ENCODE assay signal across 22 cellular contexts in genomic region chr9:108049671-108050494, GRCh38.
A peak's percentile ranks its signal among the peaks of the same experiment; 100 is the strongest.
DNase-seq lines count a peak whose midpoint lies in the region; ATAC-seq and TF ChIP-seq lines count a peak whose summit lies in the region.
"Had no signal": no experiment of that assay in that cellular context is flagged by ENCODE, and none has a peak within 500 bp of the region (broad histone marks: within the 10 kb centered on the region; RNA-seq: fewer than 3 reads in every experiment).

No MANE protein-coding gene starts in this region.

- H3K4me1 Mint-ChIP-seq in MCF 10A (ENCODE audit: insufficient read depth, unreplicated experiment), result peaks cover 66% of the 10 kb centered on the region
- H3K4me1 Mint-ChIP-seq: immature natural killer cell had no signal

- POLR2A ChIA-PET in MCF 10A (lab: Yijun Ruan, JAX), result interaction anchor here (0.6 to 7.0 kb wide), 23 partner anchors 10 to 763 kb away, joined by 3 to 84 read pairs (median 4); partner anchors contain the start of gene KLF4
- POLR2A ChIA-PET in PC-9 (lab: Charles Lee; ENCODE audit: unreplicated experiment), result interaction anchor here (0.5 to 0.6 kb wide), 3 partner anchors 76 to 713 kb away, joined by 3 read pairs; no protein-coding TSS in a partner anchor

- H3F3A ChIP-seq in PC-9 (ENCODE audit: insufficient read depth, low read depth) (peaks cover 21% of the 10 kb centered on the region), smooth muscle cell (ENCODE audit: low read depth) (peaks cover 12% of the 10 kb centered on the region)

- H3K4me3 Mint-ChIP-seq in MCF 10A (ENCODE audit: unreplicated experiment), result peak overlapping the region; percentile 29
- H3K4me3 Mint-ChIP-seq: CD4-positive, alpha-beta T cell; H9; immature natural killer cell; stimulated activated naive B cell treated with anti-CD40 and anti-IgM and Interleukin-4, amounts not matched to agents 10 μg/mL and 1 μg/mL and 100 μg/mL, for 72 hours had no signal

- H3K27me3 Mint-ChIP-seq in MCF 10A (ENCODE audit: insufficient read depth, unreplicated experiment), result no peaks in the 10 kb centered on the region

- peaks cover 4% of the 10 kb centered on the region for H3K36me3 Mint-ChIP-seq in MCF 10A (ENCODE audit: insufficient read depth, unreplicated experiment)
- H3K36me3 Mint-ChIP-seq: immature natural killer cell had no signal

- H3K4me1 ChIP-seq in breast epithelium (peaks cover 0 to 4% of the 10 kb centered on the region in 2 donors), PC-9 (replicated peaks; ENCODE audit: insufficient read depth) (peaks cover 29% of the 10 kb centered on the region), smooth muscle cell (ENCODE audit: low read depth) (peaks cover 35% of the 10 kb centered on the region)

- H3K36me3 ChIP-seq in breast epithelium (no peaks in the 10 kb centered on the region), PC-9 (ENCODE audit: low read depth) (no peaks in the 10 kb centered on the region), smooth muscle cell (ENCODE audit: low read depth) (no peaks in the 10 kb centered on the region)
- H3K36me3 ChIP-seq: cardiac muscle cell, heart left ventricle, right atrium auricular region, SJCRH30 had no signal

- BruUV-seq in MCF 10A (replicated peaks; lab: Mats Ljungman, UMichigan) (TSS peak; percentile 27), PC-9 (replicated peaks; lab: Mats Ljungman, UMichigan) (TSS peak; percentile 50)

- H3K9me3 ChIP-seq in breast epithelium, result peaks cover 0 to under 1% of the 10 kb centered on the region in 2 donors
- no peaks in the 10 kb centered on the region for H3K9me3 ChIP-seq in PC-9 (ENCODE audit: insufficient read depth, low read depth)
- H3K9me3 ChIP-seq in smooth muscle cell (replicated peaks; ENCODE audit: low read depth), result no peaks in the 10 kb centered on the region
- H3K9me3 ChIP-seq: heart left ventricle, right atrium auricular region, SJCRH30 had no signal

- TF ChIP-seq POLR2A in breast epithelium (IDR thresholded peaks at IDR 0.05), result no peak

- CTCF ChIA-PET in MCF 10A (lab: Yijun Ruan, JAX) (interaction anchor here (0.7 to 1.2 kb wide), 3 partner anchors 298 to 518 kb away, joined by 3 read pairs; no protein-coding TSS in a partner anchor), PC-9 (lab: Charles Lee) (no interaction called here)

- no peaks in the 10 kb centered on the region for H3K9me3 Mint-ChIP-seq in MCF 10A (ENCODE audit: unreplicated experiment)
- H3K9me3 Mint-ChIP-seq: H9 had no signal

- H3K4me3 ChIP-seq in breast epithelium, result no peak overlapping the region
- H3K4me3 ChIP-seq in PC-9, result no peak overlapping the region; the same call in 1 of the 2 replicates
- H3K4me3 ChIP-seq in smooth muscle cell, result no peak overlapping the region
- H3K4me3 ChIP-seq: cardiac muscle cell, GM12878, heart left ventricle, right atrium auricular region, SJCRH30 had no signal

- H3K9me2 ChIP-seq in PC-9 (ENCODE audit: insufficient read depth), result no peaks in the 10 kb centered on the region

- TF ChIP-seq CTCF in MCF 10A (IDR thresholded peaks at IDR 0.05; ENCODE audit: unreplicated experiment) (no peak), breast epithelium (IDR thresholded peaks at IDR 0.05) (no peak), PC-9 (conservative IDR thresholded peaks at IDR 0.05) (no peak), smooth muscle cell (IDR thresholded peaks at IDR 0.05; ENCODE audit: borderline replicate concordance, insufficient read depth, poor library complexity, severe bottlenecking) (no peak)

- 85% methylated on average over 6 of the region's 6 CpGs for WGBS in smooth muscle cell (ENCODE audit: low lambda C conversion rate)

- ATAC-seq in HG02759 (IDR thresholded peaks at IDR 0.05; ENCODE audit: unreplicated experiment), result no peak
- ATAC-seq: GM12878; heart left ventricle; stimulated activated naive B cell treated with anti-CD40 and anti-IgM and Interleukin-4, amounts not matched to agents 10 μg/mL and 1 μg/mL and 100 μg/mL, for 72 hours had no signal

- H4K20me1 ChIP-seq in PC-9 (ENCODE audit: insufficient read depth), result no peaks in the 10 kb centered on the region
- no peaks in the 10 kb centered on the region for H4K20me1 ChIP-seq in smooth muscle cell (ENCODE audit: low read depth)

- peak overlapping the region; percentile 49 for H3K9ac ChIP-seq in smooth muscle cell (ENCODE audit: low read depth)

- DNase-seq in MCF 10A (ENCODE audit: unreplicated experiment) (no peak), breast epithelium (ENCODE audit: low spot score in 2 of 2) (no peak), PC-9 (no peak), epithelial cell of prostate (ENCODE audit: low read depth, low spot score) (no peak), smooth muscle cell (lab: John Stamatoyannopoulos, UW; ENCODE audit: unreplicated experiment) (no peak), KG1 (lab: John Stamatoyannopoulos, UW) (no peak)
- DNase-seq in stimulated activated CD4-positive, alpha-beta T cell treated with anti-CD3 and anti-CD28 coated beads, Interleukin-12 subunit alpha, Interleukin-12 subunit beta, amount 100 ng/mL, for 4 hours, result no peak
- DNase-seq: activated CD4-positive, alpha-beta T cell treated with anti-CD3 and anti-CD28 coated beads for 4 hours; CD4-positive, alpha-beta T cell; H9; heart left ventricle; immature natural killer cell; NCI-H2029; NCI-H524; nucleus accumbens; stimulated activated naive B cell treated with anti-CD40 and anti-IgM and Interleukin-4, amounts not matched to agents 10 μg/mL and 1 μg/mL and 100 μg/mL, for 72 hours had no signal

- H3K4me2 ChIP-seq in PC-9 (peak overlapping the region; percentile 46), smooth muscle cell (peak overlapping the region; percentile 50)

- H3K27me3 ChIP-seq in breast epithelium (no peaks in the 10 kb centered on the region), PC-9 (ENCODE audit: insufficient read depth, low read depth) (no peaks in the 10 kb centered on the region), smooth muscle cell (ENCODE audit: low read depth) (no peaks in the 10 kb centered on the region)
- H3K27me3 ChIP-seq: cardiac muscle cell, right atrium auricular region, SJCRH30 had no signal

- H3K79me2 ChIP-seq in PC-9 (ENCODE audit: low read depth), result no peaks in the 10 kb centered on the region
- H3K79me2 ChIP-seq in smooth muscle cell (ENCODE audit: low read depth), result no peaks in the 10 kb centered on the region

- intact Hi-C loops in MCF 10A (cut with micrococcal nuclease), result loop anchor here (1.0 to 5.0 kb wide), 5 partner anchors 299 to 562 kb away; no protein-coding TSS in a partner anchor
- intact Hi-C loops in breast epithelium (cut with DNase I; ENCODE audit: low total_unique reads), result no loop called here
- intact Hi-C loops in PC-9 (cut with micrococcal nuclease; ENCODE audit: unreplicated experiment), result loop anchor here (2.0 to 10.0 kb wide), 5 partner anchors 135 to 561 kb away; partner anchors contain the start of gene KLF4

- peak overlapping the region; percentile 99 for H3K27ac Mint-ChIP-seq in MCF 10A (ENCODE audit: low read depth, unreplicated experiment)
- H3K27ac Mint-ChIP-seq: activated T-helper 2 cell treated with anti-CD3 and anti-CD28 coated beads, Interferon-gamma antibody, Interleukin-2, Interleukin-4, amounts not matched to agents 10 μg/mL and 5 μg/mL and 100 μg/mL, durations not matched to agents 14 hours and 24 hours and 36 hours; CD4-positive, alpha-beta T cell; immature natural killer cell; stimulated activated naive B cell treated with anti-CD40 and anti-IgM and Interleukin-4, amounts not matched to agents 10 μg/mL and 1 μg/mL and 100 μg/mL, for 72 hours had no signal

- no peak overlapping the region for H3K27ac ChIP-seq in breast epithelium
- H3K27ac ChIP-seq in PC-9, result peak overlapping the region; percentile 100
- H3K27ac ChIP-seq in epithelial cell of prostate, result peak overlapping the region; percentile 100
- H3K27ac ChIP-seq in smooth muscle cell (ENCODE audit: low read depth), result peak overlapping the region; percentile 84
- H3K27ac ChIP-seq: cardiac muscle cell, heart left ventricle, right atrium auricular region, SJCRH30 had no signal

- H2AFZ ChIP-seq in PC-9 (no peak overlapping the region), smooth muscle cell (ENCODE audit: low read depth) (no peak overlapping the region)

Comparison
In these comparisons a context has a peak if more than half of its experiments do, and no peak if none do; other contexts are left out.
1. H3K27ac ChIP-seq: peak in PC-9 (single experiment), epithelial cell of prostate (single experiment) and smooth muscle cell (single experiment); none in breast epithelium (0 of 2).